ENCODE assay signal across 1 cellular context in genomic region chr2:25375989-25376545, GRCh38.
TF ChIP-seq lines count a peak whose summit lies in the region.

No MANE protein-coding gene starts in this region.

TF ChIP-seq in HepG2, 621 proteins besides CTCF, POLR2A, EP300 and RAD21 (continued from another document):
- TF ChIP-seq NRL (CRISPR knock-in tag; IDR thresholded peaks at IDR 0.05; ENCODE audit: borderline replicate concordance) (0 out of 2 replicates have a peak, but pooled peaks have one; percentile 46), SAFB2 (CRISPR knock-in tag; IDR thresholded peaks at IDR 0.05; ENCODE audit: borderline replicate concordance, low read depth) (0 out of 2 replicates have a peak, but pooled peaks have one; percentile 32), ZNF121 (CRISPR knock-in tag; IDR thresholded peaks at IDR 0.05) (no peak), REXO4 (CRISPR knock-in tag; IDR thresholded peaks at IDR 0.05; ENCODE audit: borderline replicate concordance) (0 out of 2 replicates have a peak, but pooled peaks have one; percentile 26), STAT5B (CRISPR knock-in tag; IDR thresholded peaks at IDR 0.05) (no peak), NFE2L2 (IDR thresholded peaks at IDR 0.05; ENCODE audit: low read length) (no peak), ETS1 (CRISPR knock-in tag; IDR thresholded peaks at IDR 0.05) (no peak), HOXA5 (CRISPR knock-in tag; IDR thresholded peaks at IDR 0.05) (0 out of 2 replicates have a peak, but pooled peaks have one; percentile 3), PBX2 (CRISPR knock-in tag; IDR thresholded peaks at IDR 0.05) (no peak), YY1 (IDR thresholded peaks at IDR 0.05; ENCODE audit: insufficient read depth, insufficient replicate concordance, low read depth, low read length) (no peak), SETDB1 (CRISPR knock-in tag; IDR thresholded peaks at IDR 0.05; ENCODE audit: borderline replicate concordance) (no peak)
